29 cellular contexts compared by ENCODE assay signal in genomic region chr1:195158091-195158490, GRCh38.
"Had no signal": no experiment of that assay in that cellular context is flagged by ENCODE, and none has a peak within 500 bp of the region (broad histone marks: within the 10 kb centered on the region; RNA-seq: fewer than 3 reads in every experiment).

No MANE protein-coding gene starts in this region.

- H3K27ac ChIP-seq: brain microvascular endothelial cell, esophagus muscularis mucosa, foreskin keratinocyte, gastrocnemius medialis, heart left ventricle had no signal

- DNase-seq: activated CD4-positive, alpha-beta memory T cell treated with anti-CD3 and anti-CD28 coated beads, Interleukin-2, amount 10 ng/mL, durations not matched to agents 7 days and 5 days; activated CD4-positive, alpha-beta T cell treated with anti-CD3 and anti-CD28 coated beads for 1 hour; activated CD4-positive, alpha-beta T cell treated with anti-CD3 and anti-CD28 coated beads for 4 hours; activated CD4-positive, alpha-beta T cell treated with anti-CD3 and anti-CD28 coated beads, Interleukin-2, amount 10 ng/mL, durations not matched to agents 7 days and 5 days; activated CD4-positive, alpha-beta T cell treated with anti-CD3 and anti-CD28 coated beads, Interleukin-2, amount 50 U/mL, for 4 hours; activated CD8-positive, alpha-beta memory T cell treated with anti-CD3 and anti-CD28 coated beads, Interleukin-2, amount 50 U/mL, for 48 hours; activated gamma-delta T cell; activated naive CD4-positive, alpha-beta T cell; activated naive CD4-positive, alpha-beta T cell treated with anti-CD3 and anti-CD28 coated beads, Interleukin-2, amount 10 ng/mL, durations not matched to agents 7 days and 5 days; activated naive CD8-positive, alpha-beta T cell treated with anti-CD3 and anti-CD28 coated beads, Interleukin-2, amount 10 ng/mL, durations not matched to agents 7 days and 5 days; activated T-cell treated with anti-CD3 and anti-CD28 coated beads for 4 hours; activated T-cell treated with anti-CD3 and anti-CD28 coated beads, Interleukin-2, amount 50 U/mL, for 24 hours; activated T-cell treated with anti-CD3 and anti-CD28 coated beads, Interleukin-2, amount 50 U/mL, for 72 hours; anterior cingulate cortex; brain microvascular endothelial cell; caudate nucleus; cortex of kidney; dermis blood vessel endothelial cell; effector CD4-positive, alpha-beta T cell; effector memory CD8-positive, alpha-beta T cell; erythroblast; foreskin keratinocyte; gastrocnemius medialis; glutamatergic neuron; heart left ventricle; T-helper 2 cell had no signal

- H3K9me3 Mint-ChIP-seq: activated CD4-positive, alpha-beta memory T cell treated with anti-CD3 and anti-CD28 coated beads, Interleukin-2, amount 10 ng/mL, durations not matched to agents 7 days and 5 days; activated CD4-positive, alpha-beta T cell treated with anti-CD3 and anti-CD28 coated beads, Interleukin-2, amount 10 ng/mL, durations not matched to agents 7 days and 5 days; activated naive CD4-positive, alpha-beta T cell treated with anti-CD3 and anti-CD28 coated beads, Interleukin-2, amount 10 ng/mL, durations not matched to agents 7 days and 5 days; activated naive CD4-positive, alpha-beta T cell treated with anti-CD3 and anti-CD28 coated beads, Interleukin-2, amount 50 U/mL, for 72 hours; activated naive CD8-positive, alpha-beta T cell treated with anti-CD3 and anti-CD28 coated beads, Interleukin-2, amount 10 ng/mL, durations not matched to agents 7 days and 5 days; activated T-cell treated with anti-CD3 and anti-CD28 coated beads, Interleukin-2, amount 50 U/mL, for 24 hours; activated T-cell treated with anti-CD3 and anti-CD28 coated beads, Interleukin-2, amount 50 U/mL, for 72 hours; effector memory CD8-positive, alpha-beta T cell had no signal

- H3K4me3 Mint-ChIP-seq: activated CD4-positive, alpha-beta memory T cell treated with anti-CD3 and anti-CD28 coated beads, Interleukin-2, amount 10 ng/mL, durations not matched to agents 7 days and 5 days; activated CD4-positive, alpha-beta T cell treated with anti-CD3 and anti-CD28 coated beads, Interleukin-2, amount 10 ng/mL, durations not matched to agents 7 days and 5 days; activated naive CD4-positive, alpha-beta T cell treated with anti-CD3 and anti-CD28 coated beads, Interleukin-2, amount 10 ng/mL, durations not matched to agents 7 days and 5 days; activated naive CD8-positive, alpha-beta T cell treated with anti-CD3 and anti-CD28 coated beads, Interleukin-2, amount 10 ng/mL, durations not matched to agents 7 days and 5 days; activated T-cell treated with anti-CD3 and anti-CD28 coated beads, Interleukin-2, amount 50 U/mL, for 24 hours; activated T-cell treated with anti-CD3 and anti-CD28 coated beads, Interleukin-2, amount 50 U/mL, for 72 hours; effector memory CD8-positive, alpha-beta T cell had no signal

- H3K36me3 ChIP-seq: brain microvascular endothelial cell, esophagus muscularis mucosa, gastrocnemius medialis, heart left ventricle had no signal

- H3K4me1 ChIP-seq: esophagus muscularis mucosa, foreskin keratinocyte, gastrocnemius medialis, heart left ventricle had no signal

- H3K36me3 Mint-ChIP-seq: activated naive CD4-positive, alpha-beta T cell treated with anti-CD3 and anti-CD28 coated beads, Interleukin-2, amount 10 ng/mL, durations not matched to agents 7 days and 5 days; activated naive CD4-positive, alpha-beta T cell treated with anti-CD3 and anti-CD28 coated beads, Interleukin-2, amount 50 U/mL, for 72 hours; activated naive CD8-positive, alpha-beta T cell treated with anti-CD3 and anti-CD28 coated beads, Interleukin-2, amount 10 ng/mL, durations not matched to agents 7 days and 5 days had no signal

- FAIRE-seq: astrocyte had no signal

- H3K4me1 Mint-ChIP-seq: activated CD4-positive, alpha-beta memory T cell treated with anti-CD3 and anti-CD28 coated beads, Interleukin-2, amount 10 ng/mL, durations not matched to agents 7 days and 5 days; activated CD4-positive, alpha-beta T cell treated with anti-CD3 and anti-CD28 coated beads, Interleukin-2, amount 10 ng/mL, durations not matched to agents 7 days and 5 days; activated naive CD4-positive, alpha-beta T cell treated with anti-CD3 and anti-CD28 coated beads, Interleukin-2, amount 10 ng/mL, durations not matched to agents 7 days and 5 days; activated naive CD8-positive, alpha-beta T cell treated with anti-CD3 and anti-CD28 coated beads, Interleukin-2, amount 10 ng/mL, durations not matched to agents 7 days and 5 days had no signal

- H3K9me3 ChIP-seq: esophagus muscularis mucosa, gastrocnemius medialis had no signal

- H3K4me3 ChIP-seq: esophagus muscularis mucosa, gastrocnemius medialis, heart left ventricle had no signal

- H3K27me3 Mint-ChIP-seq: activated CD4-positive, alpha-beta memory T cell treated with anti-CD3 and anti-CD28 coated beads, Interleukin-2, amount 10 ng/mL, durations not matched to agents 7 days and 5 days; activated CD4-positive, alpha-beta T cell treated with anti-CD3 and anti-CD28 coated beads, Interleukin-2, amount 10 ng/mL, durations not matched to agents 7 days and 5 days; activated naive CD4-positive, alpha-beta T cell treated with anti-CD3 and anti-CD28 coated beads, Interleukin-2, amount 10 ng/mL, durations not matched to agents 7 days and 5 days; activated naive CD8-positive, alpha-beta T cell treated with anti-CD3 and anti-CD28 coated beads, Interleukin-2, amount 10 ng/mL, durations not matched to agents 7 days and 5 days; activated T-cell treated with anti-CD3 and anti-CD28 coated beads, Interleukin-2, amount 50 U/mL, for 24 hours; effector memory CD8-positive, alpha-beta T cell had no signal

- ATAC-seq: activated naive CD4-positive, alpha-beta T cell treated with anti-CD3 and anti-CD28 coated beads, Interleukin-2, amount 50 U/mL, for 72 hours; activated T-cell treated with anti-CD3 and anti-CD28 coated beads, Interleukin-2, amount 50 U/mL, for 72 hours; effector memory CD8-positive, alpha-beta T cell; foreskin keratinocyte; gastrocnemius medialis; heart left ventricle had no signal

- H3K27me3 ChIP-seq: brain microvascular endothelial cell, esophagus muscularis mucosa, foreskin keratinocyte, gastrocnemius medialis, heart left ventricle had no signal

- H3K27ac Mint-ChIP-seq: activated CD4-positive, alpha-beta memory T cell treated with anti-CD3 and anti-CD28 coated beads, Interleukin-2, amount 10 ng/mL, durations not matched to agents 7 days and 5 days; activated CD4-positive, alpha-beta T cell treated with anti-CD3 and anti-CD28 coated beads, Interleukin-2, amount 10 ng/mL, durations not matched to agents 7 days and 5 days; activated naive CD4-positive, alpha-beta T cell treated with anti-CD3 and anti-CD28 coated beads, Interleukin-2, amount 10 ng/mL, durations not matched to agents 7 days and 5 days; activated naive CD4-positive, alpha-beta T cell treated with anti-CD3 and anti-CD28 coated beads, Interleukin-2, amount 50 U/mL, for 72 hours; activated naive CD8-positive, alpha-beta T cell treated with anti-CD3 and anti-CD28 coated beads, Interleukin-2, amount 10 ng/mL, durations not matched to agents 7 days and 5 days; activated T-cell treated with anti-CD3 and anti-CD28 coated beads, Interleukin-2, amount 50 U/mL, for 24 hours; activated T-cell treated with anti-CD3 and anti-CD28 coated beads, Interleukin-2, amount 50 U/mL, for 72 hours; effector memory CD8-positive, alpha-beta T cell had no signal
